11 cellular contexts compared by ENCODE assay signal in the genomic region with DNA sequence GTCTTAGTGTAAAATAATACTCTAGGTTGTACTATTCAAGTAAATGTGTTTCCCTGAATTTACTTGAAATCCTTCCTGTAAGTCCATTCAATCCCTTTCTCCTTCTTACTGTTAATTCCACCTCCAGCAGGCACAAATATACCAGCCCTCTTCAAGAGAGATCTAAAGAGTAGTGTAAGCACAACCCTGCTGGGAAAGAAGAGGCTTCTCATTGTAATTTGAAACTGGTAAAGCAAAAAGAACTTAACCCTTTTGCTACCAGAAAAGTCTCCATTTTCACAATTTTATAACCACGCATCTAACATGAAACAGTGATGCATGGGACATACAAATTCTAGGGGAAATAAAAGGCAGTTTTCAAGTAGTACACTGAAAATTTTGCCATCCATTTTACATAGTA. TPM values are rescaled to one million over a fixed set of nuclear protein-coding genes. Genes with fewer than 3 reads are reported as not detected.
DNase-seq lines count a peak whose midpoint lies in the region; ATAC-seq, FAIRE-seq and TF ChIP-seq lines count a peak whose summit lies in the region.
"Had no signal": no experiment of that assay in that cellular context is flagged by ENCODE, and none has a peak within 500 bp of the region (broad histone marks: within the 10 kb centered on the region; RNA-seq: fewer than 3 reads in every experiment).

A gene (minus strand): TSS at position 171 of the 400 bp plus-strand sequence. CDS start 725 bp downstream, outside the sequence.

- POLR2A ChIA-PET in HepG2 (lab: Yijun Ruan, JAX) = no interaction called here

- ATAC-seq in HepG2 (no peak), right lobe of liver (no peak), lower lobe of right lung (no peak), GM19023 (IDR thresholded peaks at IDR 0.05; ENCODE audit: unreplicated experiment) (no peak)

- no peaks in the 10 kb centered on the region for H3K4me1 ChIP-seq in HepG2 (ENCODE audit: insufficient read depth, low read length)
- H3K4me1 ChIP-seq in right lobe of liver = no peaks in the 10 kb centered on the region
- no peaks in the 10 kb centered on the region for H3K4me1 ChIP-seq in lower lobe of right lung
- H3K4me1 ChIP-seq: sigmoid colon, tibial nerve had no signal

- H2AFZ ChIP-seq in HepG2 (ENCODE audit: low read length) = no peak within 1 kb of the TSS

- no peaks in the 10 kb centered on the region for H3K79me2 ChIP-seq in HepG2 (ENCODE audit: insufficient read depth, low read length)

- no peak for TF ChIP-seq EP300 in HepG2 (IDR thresholded peaks at IDR 0.05; ENCODE audit: low read depth in 2 of 2, low read length in 2 of 2)
- no peak for TF ChIP-seq EP300 in HepG2 (CRISPR knock-in tag; IDR thresholded peaks at IDR 0.05; ENCODE audit: borderline replicate concordance)

- CTCF ChIA-PET in HepG2 (lab: Yijun Ruan, JAX; ENCODE audit: low intra/inter-chr PET ratio, low total read pairs) = no interaction called here

- DNase-seq in HepG2 (ENCODE audit: low spot score) = no peak
- DNase-seq in right lobe of liver = no peak
- DNase-seq in cerebellum (ENCODE audit: low spot score) = no peak
- no peak for DNase-seq in lower lobe of right lung
- no peak for DNase-seq in AG20443 (ENCODE audit: low spot score)
- no peak for DNase-seq in NCI-H2107 (lab: John Stamatoyannopoulos, UW)
- no peak for DNase-seq in activated naive CD4-positive, alpha-beta T cell treated with Interleukin-2 at 50 U/mL for 16 hours
- DNase-seq: activated effector memory CD4-positive, alpha-beta T cell treated with Interleukin-2 at 50 U/mL for 16 hours; sigmoid colon had no signal

- 4% methylated on average over 1 of the region's 1 CpG for WGBS in HepG2 (ENCODE audit: low lambda C conversion rate)
- WGBS in right lobe of liver (ENCODE audit: insufficient coverage, low coverage, low lambda C conversion rate, missing lambda C conversion rate) = 12% methylated on average over 1 of the region's 1 CpG

- no peak within 1 kb of the TSS for H3K4me2 ChIP-seq in HepG2 (ENCODE audit: low read depth, low read length)

- H3K4me3 ChIP-seq in HepG2 (replicated peaks in 1 of 3; ENCODE audit: insufficient read depth in 1 of 3, low read depth in 2 of 3, low read length in 3 of 3) = no peak within 1 kb of the TSS
- H3K4me3 ChIP-seq in right lobe of liver = peak within 1 kb of the TSS in 1 of 3 donors; percentile 6
- H3K4me3 ChIP-seq in lower lobe of right lung = peak within 1 kb of the TSS; percentile 37
- H3K4me3 ChIP-seq: sigmoid colon, tibial nerve had no signal

- intact Hi-C loops in HepG2 (cut with micrococcal nuclease; ENCODE audit: unreplicated experiment) (no loop called here), right lobe of liver (cut with DNase I) (no loop called here), lower lobe of right lung (cut with DNase I) (no loop called here)

- in situ Hi-C loops in HepG2 (cut with HindIII; ENCODE audit: extremely low pct_ligation_motif_present, low pct_unique_long_range_greater_than_20kb) = no loop called here

- H4K20me1 ChIP-seq in HepG2 (ENCODE audit: insufficient read depth, low read length) = no peaks in the 10 kb centered on the region

- TF ChIP-seq CTCF in HepG2 (CRISPR knock-in tag; IDR thresholded peaks at IDR 0.05) = no peak
- no peak for TF ChIP-seq CTCF in right lobe of liver (IDR thresholded peaks at IDR 0.05)
- no peak for TF ChIP-seq CTCF in lower lobe of right lung (IDR thresholded peaks at IDR 0.05)

- no peak for TF ChIP-seq RAD21 in HepG2 (CRISPR knock-in tag; IDR thresholded peaks at IDR 0.05)

- H3K27me3 ChIP-seq in HepG2 (ENCODE audit: control insufficient read depth in 1 of 2, insufficient read depth in 2 of 2, low read length in 2 of 2) = no peaks in the 10 kb centered on the region
- no peaks in the 10 kb centered on the region for H3K27me3 ChIP-seq in right lobe of liver
- H3K27me3 ChIP-seq in lower lobe of right lung (ENCODE audit: low read depth) = no peaks in the 10 kb centered on the region
- H3K27me3 ChIP-seq: sigmoid colon, tibial nerve had no signal

- no TSS peak for BruUV-seq in HepG2 (replicated peaks; lab: Mats Ljungman, UMichigan)

- H3K27ac ChIP-seq in HepG2 (ENCODE audit: extremely low read length, insufficient read depth, low read length) (no peak within 1 kb of the TSS), right lobe of liver (no peak within 1 kb of the TSS), lower lobe of right lung (peak within 1 kb of the TSS; percentile 12)
- H3K27ac ChIP-seq: sigmoid colon, tibial nerve had no signal

- FAIRE-seq in HepG2 (lab: Jason Lieb, UNC) = no peak

- TF ChIP-seq POLR2A in HepG2 (IDR thresholded peaks at IDR 0.05; ENCODE audit: insufficient read depth in 1 of 2, low read depth in 2 of 2, low read length in 2 of 2) (no peak), right lobe of liver (IDR thresholded peaks at IDR 0.05) (no peak)

- no peaks in the 10 kb centered on the region for H3K36me3 ChIP-seq in HepG2 (replicated peaks in 1 of 2; ENCODE audit: control insufficient read depth in 1 of 2, insufficient read depth in 2 of 2, low read length in 2 of 2)
- H3K36me3 ChIP-seq in right lobe of liver = no peaks in the 10 kb centered on the region
- H3K36me3 ChIP-seq in lower lobe of right lung = no peaks in the 10 kb centered on the region
- H3K36me3 ChIP-seq: sigmoid colon, tibial nerve had no signal

- H3K9ac ChIP-seq in HepG2 (ENCODE audit: insufficient read depth, low read depth, low read length) = no peak within 1 kb of the TSS

- no peaks in the 10 kb centered on the region for H3K9me3 ChIP-seq in HepG2 (ENCODE audit: low read length)
- H3K9me3 ChIP-seq in right lobe of liver = no peaks in the 10 kb centered on the region
- no peaks in the 10 kb centered on the region for H3K9me3 ChIP-seq in lower lobe of right lung
- H3K9me3 ChIP-seq: sigmoid colon, tibial nerve had no signal

TF ChIP-seq in HepG2, 621 proteins besides CTCF, POLR2A, EP300 and RAD21:
- TF ChIP-seq NFKBIZ (CRISPR knock-in tag; IDR thresholded peaks at IDR 0.05) = no peak
- TF ChIP-seq ZNF652 (CRISPR knock-in tag; IDR thresholded peaks at IDR 0.05; ENCODE audit: borderline replicate concordance, low read depth) = peak; percentile 42; the same call in 1 of the 2 replicates
TF ChIP-seq in HepG2: peak in this region for 1.

RNA-seq across cellular contexts. Expression of the gene that starts here (rescaled TPM):
- total RNA-seq in HepG2 (2016; rRNA removed; fragmentation: Illumina TruSeq; extraction: Trizol) = not detected in 2 replicates
- not detected in 2 replicates for total RNA-seq in HepG2 (2016; cell fraction: cytosol; rRNA removed; fragmentation: Illumina TruSeq; extraction: Trizol; ENCODE audit: low read depth)
- not detected in 2 replicates for total RNA-seq in HepG2 (2016; cell fraction: insoluble cytoplasmic fraction; rRNA removed; fragmentation: Illumina TruSeq; extraction: Trizol)
- not detected in 2 replicates for total RNA-seq in HepG2 (2016; cell fraction: membrane; rRNA removed; fragmentation: Illumina TruSeq; extraction: Trizol)
- not detected in 2 replicates for total RNA-seq in HepG2 (2016; cell fraction: nucleus; rRNA removed; fragmentation: Illumina TruSeq; extraction: Trizol)
- not detected in 2 replicates for polyA plus RNA-seq in HepG2 (2011; rRNA removed)
- polyA plus RNA-seq in HepG2 (2011; cell fraction: cytosol; rRNA removed) = not detected in 2 replicates
- not detected in 2 replicates for polyA plus RNA-seq in HepG2 (2011; cell fraction: nucleus; rRNA removed)
- not detected in 2 replicates for polyA plus RNA-seq in HepG2 (2012)
- polyA plus RNA-seq in HepG2 (2016; cell fraction: cytosol; fragmentation: Illumina TruSeq; extraction: Trizol; ENCODE audit: low read depth) = not detected in 2 replicates
- polyA plus RNA-seq in HepG2 (2016; cell fraction: insoluble cytoplasmic fraction; fragmentation: Illumina TruSeq; extraction: Trizol; ENCODE audit: low read depth) = not detected in 2 replicates
- polyA plus RNA-seq in HepG2 (2016; cell fraction: membrane; fragmentation: Illumina TruSeq; extraction: Trizol; ENCODE audit: low read depth) = not detected in 2 replicates
- not detected in 2 replicates for polyA plus RNA-seq in HepG2 (2016; cell fraction: nucleus; fragmentation: Illumina TruSeq; extraction: Trizol; ENCODE audit: insufficient read depth, low read depth)
- polyA minus RNA-seq in HepG2 (2011; rRNA and poly(A)+ RNA removed; ENCODE audit: low replicate concordance) = 21.4 TPM in 1 of 2 replicates, not detected in the other
- polyA minus RNA-seq in HepG2 (2011; cell fraction: cytosol; rRNA and poly(A)+ RNA removed) = 0.10 and 0.18 TPM in 2 replicates
- 0.39 TPM in 1 of 2 replicates, not detected in the other for polyA minus RNA-seq in HepG2 (2011; cell fraction: nucleus; rRNA and poly(A)+ RNA removed)
- total RNA-seq in right lobe of liver = under 1 TPM; 0.18 to 0.95 (median 0.49) TPM
- 17.4 TPM for total RNA-seq in cerebellum
- total RNA-seq in lower lobe of right lung = 13.3 TPM
